8 cellular contexts compared by ENCODE assay signal in genomic region chr1:113073457-113073950, GRCh38. TPM values are rescaled to one million over a fixed set of nuclear protein-coding genes. Genes with fewer than 3 reads are reported as not detected.
DNase-seq lines count a peak whose midpoint lies in the region; ATAC-seq, FAIRE-seq and TF ChIP-seq lines count a peak whose summit lies in the region.

No MANE protein-coding gene starts in this region.

- peak overlapping the region; percentile 66 for H3K27ac Mint-ChIP-seq in Calu3 (ENCODE audit: unreplicated experiment)
- peak overlapping the region; percentile 94 for H3K27ac Mint-ChIP-seq in activated CD8-positive, alpha-beta T cell treated with anti-CD3 and anti-CD28 coated beads for 36 hours
- peak overlapping the region; percentile 99 for H3K27ac Mint-ChIP-seq in progenitor cell of endocrine pancreas

- H3K9me3 Mint-ChIP-seq in Calu3 (ENCODE audit: low read depth, unreplicated experiment), result no peaks in the 10 kb centered on the region
- no peaks in the 10 kb centered on the region for H3K9me3 Mint-ChIP-seq in activated CD8-positive, alpha-beta T cell treated with anti-CD3 and anti-CD28 coated beads for 36 hours
- H3K9me3 Mint-ChIP-seq in progenitor cell of endocrine pancreas (ENCODE audit: low read depth), result no peaks in the 10 kb centered on the region

- ATAC-seq in GM19372 (IDR thresholded peaks at IDR 0.05; ENCODE audit: low read depth, unreplicated experiment) (peak; percentile 24), HG03457 (IDR thresholded peaks at IDR 0.05; ENCODE audit: unreplicated experiment) (peak; percentile 14)
- peak; percentile 16 for ATAC-seq in activated CD8-positive, alpha-beta T cell treated with anti-CD3 and anti-CD28 coated beads for 36 hours

- TF ChIP-seq CTCF in Calu3 (IDR thresholded peaks at IDR 0.05; ENCODE audit: unreplicated experiment) (no peak), progenitor cell of endocrine pancreas (IDR thresholded peaks at IDR 0.05; ENCODE audit: unreplicated experiment) (peak; percentile 57)
- no peak for TF ChIP-seq CTCF in activated CD8-positive, alpha-beta T cell treated with anti-CD3 and anti-CD28 coated beads for 36 hours (IDR thresholded peaks at IDR 0.05)

- no peak for TF ChIP-seq POLR2A in GM12891 (IDR thresholded peaks at IDR 0.05; ENCODE audit: low read depth, low read length)

- no TSS peak for BruUV-seq in Calu3 (replicated peaks; lab: Mats Ljungman, UMichigan)

- H3K4me1 Mint-ChIP-seq in Calu3 (ENCODE audit: low read depth, unreplicated experiment) (no peaks in the 10 kb centered on the region), progenitor cell of endocrine pancreas (ENCODE audit: low read depth) (peaks cover 22% of the 10 kb centered on the region)
- peaks cover 27% of the 10 kb centered on the region for H3K4me1 Mint-ChIP-seq in activated CD8-positive, alpha-beta T cell treated with anti-CD3 and anti-CD28 coated beads for 36 hours (ENCODE audit: low read depth)

- H3K27me3 Mint-ChIP-seq in Calu3 (ENCODE audit: unreplicated experiment), result no peaks in the 10 kb centered on the region
- H3K27me3 Mint-ChIP-seq in activated CD8-positive, alpha-beta T cell treated with anti-CD3 and anti-CD28 coated beads for 36 hours, result no peaks in the 10 kb centered on the region
- H3K27me3 Mint-ChIP-seq in progenitor cell of endocrine pancreas, result no peaks in the 10 kb centered on the region

- intact Hi-C loops in Calu3 (cut with micrococcal nuclease; ENCODE audit: unreplicated experiment) (loop anchor here (2.0 to 5.0 kb wide), 2 partner anchors 31 to 266 kb away; no protein-coding TSS in a partner anchor), cardiac septum (cut with DNase I) (loop anchor here (2.0 kb wide), 1 partner anchor 357 kb away; no protein-coding TSS in a partner anchor)
- intact Hi-C loops in activated CD8-positive, alpha-beta T cell treated with anti-CD3 and anti-CD28 coated beads for 36 hours (cut with micrococcal nuclease), result loop anchor here (5.0 kb wide), 1 partner anchor 356 kb away; the partner anchor contains the start of gene PPM1J

- H3K4me3 Mint-ChIP-seq in Calu3 (ENCODE audit: low read depth, unreplicated experiment), result peak overlapping the region; percentile 87
- peak overlapping the region; percentile 85 for H3K4me3 Mint-ChIP-seq in activated CD8-positive, alpha-beta T cell treated with anti-CD3 and anti-CD28 coated beads for 36 hours
- peak overlapping the region; percentile 98 for H3K4me3 Mint-ChIP-seq in progenitor cell of endocrine pancreas (ENCODE audit: low read depth)

- DNase-seq in Calu3 (peak; percentile 60), cardiac septum (ENCODE audit: low spot score) (peak; percentile 80), progenitor cell of endocrine pancreas (ENCODE audit: low spot score, unreplicated experiment) (peak; percentile 66), GM12891 (ENCODE audit: insufficient read length, low spot score) (no peak), 8988T (no peak)
- no peak for DNase-seq in activated CD8-positive, alpha-beta T cell treated with anti-CD3 and anti-CD28 coated beads for 36 hours

- FAIRE-seq in GM12891 (lab: Jason Lieb, UNC), result no peak

- POLR2A ChIA-PET in activated CD8-positive, alpha-beta T cell treated with anti-CD3 and anti-CD28 coated beads for 36 hours (lab: Charles Lee), result interaction anchor here (0.6 to 1.3 kb wide), 6 partner anchors 8 to 166 kb away, joined by 3 to 5 read pairs (median 3); partner anchors contain the start of gene SLC16A1

- CTCF ChIA-PET in Calu3 (lab: Charles Lee), result interaction anchor here (0.6 to 2.3 kb wide), 8 partner anchors 19 to 379 kb away, joined by 3 to 18 read pairs (median 4); partner anchors contain the start of gene PPM1J
- CTCF ChIA-PET in activated CD8-positive, alpha-beta T cell treated with anti-CD3 and anti-CD28 coated beads for 36 hours (lab: Charles Lee), result interaction anchor here (0.7 to 3.1 kb wide), 50 partner anchors 9 to 730 kb away, joined by 3 to 73 read pairs (median 5); partner anchors contain the start of genes PPM1J and SLC16A1

- H3K36me3 Mint-ChIP-seq in Calu3 (ENCODE audit: insufficient read depth, unreplicated experiment) (peaks cover 26% of the 10 kb centered on the region), progenitor cell of endocrine pancreas (ENCODE audit: insufficient read depth) (peaks cover 8% of the 10 kb centered on the region)
- H3K36me3 Mint-ChIP-seq in activated CD8-positive, alpha-beta T cell treated with anti-CD3 and anti-CD28 coated beads for 36 hours (ENCODE audit: low read depth), result peaks cover 12% of the 10 kb centered on the region

TF ChIP-seq in GM12891, 5 proteins besides CTCF, POLR2A, EP300 and RAD21:
- TF ChIP-seq PAX5 (IDR thresholded peaks at IDR 0.05; ENCODE audit: insufficient read depth, low read length, severe bottlenecking), result no peak
- TF ChIP-seq SPI1 (IDR thresholded peaks at IDR 0.05; ENCODE audit: low read depth, low read length), result no peak
- no peak for TF ChIP-seq POLR2AphosphoS5 (IDR thresholded peaks at IDR 0.05; ENCODE audit: low read depth, low read length)
- TF ChIP-seq TAF1 (IDR thresholded peaks at IDR 0.05; ENCODE audit: low read depth, low read length), result no peak
- TF ChIP-seq POU2F2 (IDR thresholded peaks at IDR 0.05; ENCODE audit: low read depth, low read length), result no peak

RNA-seq across cellular contexts. Expression of gene LRIG2, which starts 0.5 kb away (rescaled TPM):
- total RNA-seq in Calu3 (2022) (11.0 and 11.6 TPM in 2 replicates), cardiac septum (11.5 TPM), progenitor cell of endocrine pancreas (19.9 and 22.1 TPM in 2 replicates)
- total RNA-seq in activated CD8-positive, alpha-beta T cell treated with anti-CD3 and anti-CD28 coated beads for 36 hours, result 1 to 10 TPM; 7.2 to 8.3 TPM
- polyA plus RNA-seq in GM12891 (2012; ENCODE audit: low read depth, missing spikeins), result 1.7 TPM

Comparison
In these comparisons a context has a peak if more than half of its experiments do, and no peak if none do; other contexts are left out.
1. DNase-seq: peak in Calu3 (single experiment), cardiac septum (single experiment) and progenitor cell of endocrine pancreas (single experiment); none in activated CD8-positive, alpha-beta T cell treated with anti-CD3 and anti-CD28 coated beads for 36 hours (single experiment), GM12891 (single experiment) and 8988T (single experiment).
2. Peak in every context shown above with its lines, with median percentiles within 50 percentile points of each other: H3K27ac Mint-ChIP-seq, H3K4me3 Mint-ChIP-seq and ATAC-seq.